Comparison of ENCODE assay signal across 9 cellular contexts in the genomic region with DNA sequence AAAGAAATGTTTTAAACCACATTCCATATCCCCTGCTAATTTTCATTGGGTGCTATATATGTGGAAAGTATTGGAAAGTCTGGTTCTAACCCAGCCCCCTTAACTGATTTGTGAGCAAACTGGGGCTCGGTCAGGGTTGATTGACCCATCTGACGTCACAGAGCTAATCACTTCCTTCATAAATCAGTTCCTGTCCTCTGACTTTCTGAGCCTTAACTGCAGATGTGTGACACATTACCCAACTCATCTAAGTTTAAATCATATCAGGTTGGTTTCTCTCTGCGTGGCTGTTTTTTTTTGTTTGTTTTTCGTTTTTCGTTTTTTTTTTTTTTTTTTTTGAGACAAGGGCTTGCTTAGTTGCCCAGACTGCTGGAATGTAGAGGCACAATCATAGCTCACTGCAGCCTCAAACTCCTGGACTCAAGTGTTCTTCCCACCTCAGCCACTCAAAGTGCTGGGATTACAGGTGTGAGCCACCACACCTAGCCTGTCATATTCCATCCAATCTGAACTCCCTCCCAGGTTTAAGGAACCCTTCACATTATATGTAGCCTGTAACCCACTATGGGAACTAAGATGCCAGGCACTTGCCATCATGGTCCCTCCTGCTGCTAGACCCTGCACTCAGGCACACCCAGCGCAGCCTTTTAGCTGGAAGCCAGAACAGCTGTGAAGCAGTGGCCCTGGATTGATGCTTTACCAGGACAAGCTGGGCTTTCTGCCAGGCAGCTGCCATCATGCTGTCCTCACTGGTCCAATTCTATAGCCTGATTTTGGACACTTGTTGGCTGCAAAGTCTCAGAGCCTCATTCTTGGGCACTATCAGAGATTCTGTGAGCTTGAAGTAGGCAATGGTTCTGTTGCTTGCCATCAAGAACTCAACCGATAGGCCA. TPM values are rescaled to one million over a fixed set of nuclear protein-coding genes. Genes with fewer than 3 reads are reported as not detected.
DNase-seq lines count a peak whose midpoint lies in the region; ATAC-seq lines count a peak whose summit lies in the region.
"Had no signal": no experiment of that assay in that cellular context is flagged by ENCODE, and none has a peak within 500 bp of the region (broad histone marks: within the 10 kb centered on the region; RNA-seq: fewer than 3 reads in every experiment).

No MANE protein-coding gene starts in this region.

- ATAC-seq in HG02840 (IDR thresholded peaks at IDR 0.05; ENCODE audit: low FRiP score, unreplicated experiment) = peak; percentile 59
- ATAC-seq in stimulated activated naive B cell treated with anti-CD40 and anti-IgM and Interleukin-4, amounts not matched to agents 10 μg/mL and 1 μg/mL and 100 μg/mL, for 72 hours (replicated peaks) = peak; percentile 75 to 80

- DNase-seq in activated CD8-positive, alpha-beta memory T cell treated with anti-CD3 and anti-CD28 coated beads, Interleukin-2, amount 50 U/mL, for 48 hours = peak; percentile 18
- DNase-seq in activated CD8-positive, alpha-beta memory T cell treated with anti-CD3 and anti-CD28 coated beads for 24 hours = no peak
- DNase-seq in NOMO-1 treated with DMSO at 0.1 percent for 48 hours (lab: John Stamatoyannopoulos, UW; ENCODE audit: unreplicated experiment) = peak; percentile 64
- peak; percentile 47 for DNase-seq in stimulated activated naive B cell treated with anti-CD40 and anti-IgM and Interleukin-4, amounts not matched to agents 10 μg/mL and 1 μg/mL and 100 μg/mL, for 72 hours
- DNase-seq in foreskin melanocyte = no peak
- no peak for DNase-seq in activated T-helper 2 cell treated with anti-CD3 and anti-CD28 coated beads, Interferon-gamma antibody, Interleukin-2, Interleukin-4, amounts not matched to agents 10 μg/mL and 5 μg/mL and 100 μg/mL, durations not matched to agents 14 hours and 24 hours and 36 hours (ENCODE audit: low spot score)
- no peak for DNase-seq in NK-92 (lab: John Stamatoyannopoulos, UW; ENCODE audit: unreplicated experiment)
- DNase-seq: NCI-H774 had no signal

- no peaks in the 10 kb centered on the region for H3K9me3 Mint-ChIP-seq in stimulated activated naive B cell treated with anti-CD40 and anti-IgM and Interleukin-4, amounts not matched to agents 10 μg/mL and 1 μg/mL and 100 μg/mL, for 72 hours
- no peaks in the 10 kb centered on the region for H3K9me3 Mint-ChIP-seq in activated T-helper 2 cell treated with anti-CD3 and anti-CD28 coated beads, Interferon-gamma antibody, Interleukin-2, Interleukin-4, amounts not matched to agents 10 μg/mL and 5 μg/mL and 100 μg/mL, durations not matched to agents 14 hours and 24 hours and 36 hours

- H3K27ac Mint-ChIP-seq in stimulated activated naive B cell treated with anti-CD40 and anti-IgM and Interleukin-4, amounts not matched to agents 10 μg/mL and 1 μg/mL and 100 μg/mL, for 72 hours = peak overlapping the region; percentile 68
- H3K27ac Mint-ChIP-seq in activated T-helper 2 cell treated with anti-CD3 and anti-CD28 coated beads, Interferon-gamma antibody, Interleukin-2, Interleukin-4, amounts not matched to agents 10 μg/mL and 5 μg/mL and 100 μg/mL, durations not matched to agents 14 hours and 24 hours and 36 hours = no peak overlapping the region

- H3K4me3 Mint-ChIP-seq in stimulated activated naive B cell treated with anti-CD40 and anti-IgM and Interleukin-4, amounts not matched to agents 10 μg/mL and 1 μg/mL and 100 μg/mL, for 72 hours = peak overlapping the region; percentile 56 to 60
- H3K4me3 Mint-ChIP-seq in activated T-helper 2 cell treated with anti-CD3 and anti-CD28 coated beads, Interferon-gamma antibody, Interleukin-2, Interleukin-4, amounts not matched to agents 10 μg/mL and 5 μg/mL and 100 μg/mL, durations not matched to agents 14 hours and 24 hours and 36 hours (ENCODE audit: low read depth) = no peak overlapping the region

- H3K36me3 Mint-ChIP-seq in stimulated activated naive B cell treated with anti-CD40 and anti-IgM and Interleukin-4, amounts not matched to agents 10 μg/mL and 1 μg/mL and 100 μg/mL, for 72 hours = no peaks in the 10 kb centered on the region
- H3K36me3 Mint-ChIP-seq in activated T-helper 2 cell treated with anti-CD3 and anti-CD28 coated beads, Interferon-gamma antibody, Interleukin-2, Interleukin-4, amounts not matched to agents 10 μg/mL and 5 μg/mL and 100 μg/mL, durations not matched to agents 14 hours and 24 hours and 36 hours (ENCODE audit: low read depth) = no peaks in the 10 kb centered on the region

- intact Hi-C loops in activated T-helper 2 cell treated with anti-CD3 and anti-CD28 coated beads, Interferon-gamma antibody, Interleukin-2, Interleukin-4, amounts not matched to agents 10 μg/mL and 5 μg/mL and 100 μg/mL, durations not matched to agents 14 hours and 24 hours and 36 hours (cut with micrococcal nuclease) = no loop called here

- peaks cover 27 to 70% of the 10 kb centered on the region in 2 donors for H3K4me1 Mint-ChIP-seq in stimulated activated naive B cell treated with anti-CD40 and anti-IgM and Interleukin-4, amounts not matched to agents 10 μg/mL and 1 μg/mL and 100 μg/mL, for 72 hours
- no peaks in the 10 kb centered on the region for H3K4me1 Mint-ChIP-seq in activated T-helper 2 cell treated with anti-CD3 and anti-CD28 coated beads, Interferon-gamma antibody, Interleukin-2, Interleukin-4, amounts not matched to agents 10 μg/mL and 5 μg/mL and 100 μg/mL, durations not matched to agents 14 hours and 24 hours and 36 hours (ENCODE audit: low read depth)

- H3K27me3 Mint-ChIP-seq in stimulated activated naive B cell treated with anti-CD40 and anti-IgM and Interleukin-4, amounts not matched to agents 10 μg/mL and 1 μg/mL and 100 μg/mL, for 72 hours = no peaks in the 10 kb centered on the region
- H3K27me3 Mint-ChIP-seq in activated T-helper 2 cell treated with anti-CD3 and anti-CD28 coated beads, Interferon-gamma antibody, Interleukin-2, Interleukin-4, amounts not matched to agents 10 μg/mL and 5 μg/mL and 100 μg/mL, durations not matched to agents 14 hours and 24 hours and 36 hours (ENCODE audit: low read depth) = no peaks in the 10 kb centered on the region

RNA-seq across cellular contexts. Expression of gene BPTF, which starts 6.9 kb away (rescaled TPM):
- 90.8 and 91.2 TPM in 2 replicates for total RNA-seq in activated T-helper 2 cell treated with anti-CD3 and anti-CD28 coated beads, Interferon-gamma antibody, Interleukin-2, Interleukin-4, amounts not matched to agents 10 μg/mL and 5 μg/mL and 100 μg/mL, durations not matched to agents 14 hours and 24 hours and 36 hours

Comparison
In these comparisons a context has a peak if more than half of its experiments do, and no peak if none do; other contexts are left out.
1. DNase-seq: peak in activated CD8-positive, alpha-beta memory T cell treated with anti-CD3 and anti-CD28 coated beads, Interleukin-2, amount 50 U/mL, for 48 hours (single experiment), NOMO-1 treated with DMSO at 0.1 percent for 48 hours (single experiment) and stimulated activated naive B cell treated with anti-CD40 and anti-IgM and Interleukin-4, amounts not matched to agents 10 μg/mL and 1 μg/mL and 100 μg/mL, for 72 hours (single experiment); none in activated CD8-positive, alpha-beta memory T cell treated with anti-CD3 and anti-CD28 coated beads for 24 hours (single experiment), foreskin melanocyte (single experiment), activated T-helper 2 cell treated with anti-CD3 and anti-CD28 coated beads, Interferon-gamma antibody, Interleukin-2, Interleukin-4, amounts not matched to agents 10 μg/mL and 5 μg/mL and 100 μg/mL, durations not matched to agents 14 hours and 24 hours and 36 hours (single experiment) and NK-92 (single experiment).